In genomic region chr17:55770220-55770870, GRCh38 we compare ENCODE assay signal across 9 cellular contexts. TPM values are rescaled to one million over a fixed set of nuclear protein-coding genes. Genes with fewer than 3 reads are reported as not detected.
A peak's percentile ranks its signal among the peaks of the same experiment; 100 is the strongest.
DNase-seq lines count a peak whose midpoint lies in the region; TF ChIP-seq lines count a peak whose summit lies in the region.
"Had no signal": no experiment of that assay in that cellular context is flagged by ENCODE, and none has a peak within 500 bp of the region (broad histone marks: within the 10 kb centered on the region; RNA-seq: fewer than 3 reads in every experiment).

No MANE protein-coding gene starts in this region.

- no peaks in the 10 kb centered on the region for H3K27me3 ChIP-seq in effector memory CD4-positive, alpha-beta T cell (replicated peaks; ENCODE audit: control insufficient read depth, insufficient read depth, low read length, poor library complexity, severe bottlenecking)
- H3K27me3 ChIP-seq: SJCRH30 had no signal

- H3K36me3 Mint-ChIP-seq in progenitor cell of endocrine pancreas (ENCODE audit: insufficient read depth): peaks cover 29% of the 10 kb centered on the region

- DNase-seq in DMS 273 treated with DMSO at 0.1 percent for 48 hours (lab: John Stamatoyannopoulos, UW) (peak; percentile 26), RPMI8226 (peak; percentile 17), fibroblast of pulmonary artery (ENCODE audit: low read depth) (peak; percentile 81), progenitor cell of endocrine pancreas (ENCODE audit: low spot score, unreplicated experiment) (no peak)
- DNase-seq in Jurkat, Clone E6-1 (ENCODE audit: low read depth, low spot score): peak; percentile 12
- DNase-seq in effector memory CD4-positive, alpha-beta T cell: no peak
- DNase-seq in activated naive CD4-positive, alpha-beta T cell treated with anti-CD3 and anti-CD28 coated beads, Interleukin-2, amount 50 U/mL, for 16 hours: no peak
- no peak for DNase-seq in stimulated activated naive CD4-positive, alpha-beta T cell (lab: John Stamatoyannopoulos, UW)

- no peak overlapping the region for H3K27ac Mint-ChIP-seq in progenitor cell of endocrine pancreas

- H3K9me3 Mint-ChIP-seq in progenitor cell of endocrine pancreas (ENCODE audit: low read depth): peaks cover 2% of the 10 kb centered on the region

- H3K9me3 ChIP-seq in effector memory CD4-positive, alpha-beta T cell (ENCODE audit: control insufficient read depth, low read length): no peaks in the 10 kb centered on the region
- H3K9me3 ChIP-seq: SJCRH30 had no signal

- H3K27ac ChIP-seq in effector memory CD4-positive, alpha-beta T cell (ENCODE audit: insufficient read depth, low read length, poor library complexity, severe bottlenecking): no peak overlapping the region
- H3K27ac ChIP-seq: SJCRH30 had no signal

- H3K4me3 ChIP-seq in Jurkat, Clone E6-1 (ENCODE audit: low read length): no peak overlapping the region
- H3K4me3 ChIP-seq in fibroblast of pulmonary artery (replicated peaks; ENCODE audit: low read depth, low read length): no peak overlapping the region
- no peak overlapping the region for H3K4me3 ChIP-seq in effector memory CD4-positive, alpha-beta T cell (ENCODE audit: insufficient read depth, low read depth, low read length, poor library complexity, severe bottlenecking)
- H3K4me3 ChIP-seq: SJCRH30 had no signal

- TF ChIP-seq CTCF in fibroblast of pulmonary artery (IDR thresholded peaks at IDR 0.05; ENCODE audit: low read length, missing control alignments) (peak; percentile 50), progenitor cell of endocrine pancreas (IDR thresholded peaks at IDR 0.05; ENCODE audit: unreplicated experiment) (peak; percentile 72)

- H3K27me3 Mint-ChIP-seq in progenitor cell of endocrine pancreas: no peaks in the 10 kb centered on the region

- no peaks in the 10 kb centered on the region for H3K4me1 ChIP-seq in effector memory CD4-positive, alpha-beta T cell (ENCODE audit: control insufficient read depth, insufficient read depth, low read length, poor library complexity, severe bottlenecking)
- H3K4me1 ChIP-seq: SJCRH30 had no signal

- no peaks in the 10 kb centered on the region for H3K36me3 ChIP-seq in effector memory CD4-positive, alpha-beta T cell (ENCODE audit: control insufficient read depth, insufficient read depth, low read length)

- no peak overlapping the region for H3K4me3 Mint-ChIP-seq in progenitor cell of endocrine pancreas (ENCODE audit: low read depth)

- H3K4me1 Mint-ChIP-seq in progenitor cell of endocrine pancreas (ENCODE audit: low read depth): peaks cover 31% of the 10 kb centered on the region

RNA-seq across cellular contexts. Expression of gene PCTP, which starts 19.5 kb away (rescaled TPM):
- 13.6 TPM for polyA plus RNA-seq in Jurkat, Clone E6-1 (2012; ENCODE audit: insufficient read depth, insufficient read length)
- total RNA-seq in progenitor cell of endocrine pancreas: 25.4 and 27.9 TPM in 2 replicates

RNA-seq across cellular contexts. Expression of gene TMEM100, which starts 47.7 kb away (rescaled TPM):
- polyA plus RNA-seq in Jurkat, Clone E6-1 (2012; ENCODE audit: insufficient read depth, insufficient read length): not detected
- total RNA-seq in progenitor cell of endocrine pancreas: 1.1 and 1.2 TPM in 2 replicates

Comparison
In these comparisons a context has a peak if more than half of its experiments do, and no peak if none do; other contexts are left out.
1. DNase-seq: peak in DMS 273 treated with DMSO at 0.1 percent for 48 hours (single experiment), Jurkat, Clone E6-1 (single experiment), RPMI8226 (single experiment) and fibroblast of pulmonary artery (single experiment); none in progenitor cell of endocrine pancreas (single experiment), effector memory CD4-positive, alpha-beta T cell (0 of 3), activated naive CD4-positive, alpha-beta T cell treated with anti-CD3 and anti-CD28 coated beads, Interleukin-2, amount 50 U/mL, for 16 hours (single experiment) and stimulated activated naive CD4-positive, alpha-beta T cell (0 of 6).